ENCODE assay signal across 10 cellular contexts in the genomic region with DNA sequence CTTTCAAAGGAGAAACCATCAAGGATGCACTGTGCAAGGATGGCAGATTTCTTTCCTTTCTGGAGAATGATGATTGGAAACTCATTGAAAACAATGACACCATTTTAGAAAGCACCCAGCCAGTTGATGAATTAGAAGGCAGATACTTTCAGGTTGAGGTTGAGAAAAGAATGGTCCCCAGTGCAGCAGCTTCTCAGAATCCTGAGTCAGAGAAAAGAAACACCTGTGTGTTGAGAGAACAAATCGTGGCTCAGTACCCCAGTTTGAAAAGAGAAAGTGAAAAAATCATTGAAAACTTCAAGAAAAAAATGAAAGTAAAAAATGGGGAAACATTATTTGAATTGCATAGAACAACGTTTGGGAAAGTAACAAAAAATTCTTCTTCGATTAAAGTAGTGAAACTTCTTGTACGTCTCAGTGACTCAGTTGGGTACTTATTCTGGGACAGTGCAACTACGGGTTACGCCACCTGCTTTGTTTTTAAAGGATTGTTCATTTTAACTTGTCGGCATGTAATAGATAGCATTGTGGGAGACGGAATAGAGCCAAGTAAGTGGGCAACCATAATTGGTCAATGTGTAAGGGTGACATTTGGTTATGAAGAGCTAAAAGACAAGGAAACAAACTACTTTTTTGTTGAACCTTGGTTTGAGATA. TPM values are rescaled to one million over a fixed set of nuclear protein-coding genes. Genes with fewer than 3 reads are reported as not detected.
DNase-seq lines count a peak whose midpoint lies in the region; ATAC-seq and TF ChIP-seq lines count a peak whose summit lies in the region.
"Had no signal": no experiment of that assay in that cellular context is flagged by ENCODE, and none has a peak within 500 bp of the region (broad histone marks: within the 10 kb centered on the region; RNA-seq: fewer than 3 reads in every experiment).

No MANE protein-coding gene starts in this region.

- ATAC-seq in GM19328 (IDR thresholded peaks at IDR 0.05; ENCODE audit: unreplicated experiment) (peak; percentile 56), HG02970 (IDR thresholded peaks at IDR 0.05; ENCODE audit: low FRiP score, unreplicated experiment) (peak; percentile 57), activated B cell treated with CpG ODN at 0.5 μM for 24 hours (ENCODE audit: low read depth) (peak; percentile 45), left cardiac atrium (no peak)

- peaks cover 13% of the 10 kb centered on the region for H3K36me3 Mint-ChIP-seq in activated B cell treated with CpG ODN at 0.5 μM for 24 hours (ENCODE audit: low read depth)

- no peaks in the 10 kb centered on the region for H3K9me3 Mint-ChIP-seq in activated B cell treated with CpG ODN at 0.5 μM for 24 hours

- no peak for TF ChIP-seq CTCF in GM12865 (IDR thresholded peaks at IDR 0.05; ENCODE audit: insufficient read depth, low read depth, low read length, missing control alignments)
- no peak for TF ChIP-seq CTCF in activated B cell treated with CpG ODN at 0.5 μM for 24 hours (IDR thresholded peaks at IDR 0.05)

- intact Hi-C loops in activated B cell treated with CpG ODN at 0.5 μM for 24 hours (cut with micrococcal nuclease), result loop anchor here (10.0 kb wide), 2 partner anchors 1588 to 1638 kb away; a partner anchor contains a TSS
- intact Hi-C loops in left cardiac atrium (cut with DNase I), result no loop called here

- no peaks in the 10 kb centered on the region for H3K9me3 ChIP-seq in MG63
- H3K9me3 ChIP-seq: transverse colon had no signal

- H3K27me3 ChIP-seq in MG63, result no peaks in the 10 kb centered on the region
- H3K27me3 ChIP-seq: transverse colon had no signal

- H3K36me3 ChIP-seq in MG63, result peaks cover 64% of the 10 kb centered on the region

- DNase-seq in GM12865 (ENCODE audit: low read depth) (peak; percentile 86), activated B cell treated with CpG ODN at 0.5 μM for 24 hours (no peak), MG63 (no peak), left cardiac atrium (no peak), erythroblast (lab: John Stamatoyannopoulos, UW) (no peak), GM19240 (ENCODE audit: insufficient read length, low spot score) (no peak)
- DNase-seq: stimulated activated CD4-positive, alpha-beta T cell treated with anti-CD3 and anti-CD28 coated beads, Interleukin-12 subunit alpha, Interleukin-12 subunit beta, amount 100 ng/mL, for 4 hours; transverse colon had no signal

- H3K4me3 Mint-ChIP-seq in activated B cell treated with CpG ODN at 0.5 μM for 24 hours, result peak overlapping the region; percentile 65

- no peak for TF ChIP-seq POLR2A in erythroblast (IDR thresholded peaks at IDR 0.05; ENCODE audit: low read length)

- H3K4me1 Mint-ChIP-seq in activated B cell treated with CpG ODN at 0.5 μM for 24 hours, result peaks cover 57% of the 10 kb centered on the region

- peak overlapping the region; percentile 79 for H3K27ac Mint-ChIP-seq in activated B cell treated with CpG ODN at 0.5 μM for 24 hours

- peak overlapping the region; percentile 40 for H3K4me3 ChIP-seq in GM12865 (ENCODE audit: low read depth, low read length)
- H3K4me3 ChIP-seq in MG63, result no peak overlapping the region
- H3K4me3 ChIP-seq: transverse colon had no signal

- CTCF ChIA-PET in activated B cell treated with CpG ODN at 0.5 μM for 24 hours (lab: Charles Lee), result interaction anchor here (1.4 to 2.5 kb wide), 3 partner anchors 11 to 499 kb away, joined by 3 to 11 read pairs (median 5); no protein-coding TSS in a partner anchor

- POLR2A ChIA-PET in activated B cell treated with CpG ODN at 0.5 μM for 24 hours (lab: Charles Lee), result interaction anchor here (0.5 to 2.4 kb wide), 6 partner anchors 10 to 575 kb away, joined by 3 to 14 read pairs (median 4); a partner anchor contains a TSS

- H3K27me3 Mint-ChIP-seq in activated B cell treated with CpG ODN at 0.5 μM for 24 hours, result no peaks in the 10 kb centered on the region

RNA-seq across cellular contexts. Expression of a gene that starts 9.8 kb away (rescaled TPM):
- total RNA-seq in activated B cell treated with CpG ODN at 0.5 μM for 24 hours, result 51.5 and 64.3 TPM in 2 replicates
- total RNA-seq in MG63 (2014; rRNA removed; shearing (Covaris generic); ENCODE audit: low replicate concordance), result 51.9 and 55.0 TPM in 2 replicates
- total RNA-seq in left cardiac atrium, result 10 to 100 TPM in 1 of 2 donors, 1 to 10 TPM in 1; 7.8 to 14.6 TPM

RNA-seq across cellular contexts. Expression of a gene that starts 19.5 kb away (rescaled TPM):
- total RNA-seq in activated B cell treated with CpG ODN at 0.5 μM for 24 hours, result 24.2 TPM in 2 replicates
- total RNA-seq in MG63 (2014; rRNA removed; shearing (Covaris generic); ENCODE audit: low replicate concordance), result 18.8 and 22.7 TPM in 2 replicates
- 1 to 10 TPM; 3.6 to 5.0 TPM for total RNA-seq in left cardiac atrium

RNA-seq across cellular contexts. Expression of a gene that starts 45.4 kb away (rescaled TPM):
- total RNA-seq in activated B cell treated with CpG ODN at 0.5 μM for 24 hours (48.0 and 49.1 TPM in 2 replicates), left cardiac atrium (1 to 10 TPM in 1 of 2 donors, under 1 TPM in 1; 0.92 to 2.9 TPM)
- total RNA-seq in MG63 (2014; rRNA removed; shearing (Covaris generic); ENCODE audit: low replicate concordance), result 13.3 and 22.9 TPM in 2 replicates

Comparison
In these comparisons a context has a peak if more than half of its experiments do, and no peak if none do; other contexts are left out.
1. ATAC-seq: peak in GM19328 (single experiment), HG02970 (single experiment) and activated B cell treated with CpG ODN at 0.5 μM for 24 hours (single experiment); none in left cardiac atrium (0 of 2).